9 cellular contexts compared by ENCODE assay signal in genomic region chr13:73681015-73681414, GRCh38.
"Had no signal": no experiment of that assay in that cellular context is flagged by ENCODE, and none has a peak within 500 bp of the region (broad histone marks: within the 10 kb centered on the region; RNA-seq: fewer than 3 reads in every experiment).

No MANE protein-coding gene starts in this region.

- ATAC-seq: GM23338, K562 had no signal

- DNase-seq: H9, HCEC 1CT, IMR-90, KG1 had no signal

- H3K4me3 ChIP-seq: GM23338, K562 had no signal

- FAIRE-seq: H1, H54, HTR-8/SVneo, K562 had no signal
